ENCODE assay signal across 8 cellular contexts in genomic region chr14:76710093-76711010, GRCh38. TPM values are rescaled to one million over a fixed set of nuclear protein-coding genes. Genes with fewer than 3 reads are reported as not detected.
DNase-seq lines count a peak whose midpoint lies in the region; ATAC-seq, FAIRE-seq and TF ChIP-seq lines count a peak whose summit lies in the region.

No MANE protein-coding gene starts in this region.

- no peak overlapping the region for H3K4me2 ChIP-seq in osteoblast (ENCODE audit: insufficient read depth, low read length)

- H3K9me3 ChIP-seq in osteoblast (ENCODE audit: low read depth, low read length) = no peaks in the 10 kb centered on the region

- in situ Hi-C loops in ACHN (cut with HindIII; ENCODE audit: low pct_ligation_motif_present, low pct_unique_long_range_greater_than_20kb, low sequenced_read_pairs) = loop anchor here (25.0 kb wide), 1 partner anchor 377 kb away; the partner anchor contains the start of gene CIPC

- FAIRE-seq in G401.6 (lab: Jason Lieb, UNC) (peak; percentile 70), TTC549 (lab: Jason Lieb, UNC) (peak; percentile 68), H54 (lab: Jason Lieb, UNC) (no peak)

- TF ChIP-seq POLR2A in H54 (IDR thresholded peaks at IDR 0.05; ENCODE audit: low read depth, low read length) = no peak

- H2AFZ ChIP-seq in osteoblast (ENCODE audit: low read length) = no peak overlapping the region

- H3K4me3 ChIP-seq in fibroblast of the aortic adventitia (ENCODE audit: low read depth, low read length) = no peak overlapping the region
- no peak overlapping the region for H3K4me3 ChIP-seq in osteoblast (ENCODE audit: insufficient read depth, low read length)

- DNase-seq in ACHN (peak; percentile 44), NCI-H146 treated with DMSO at 0.1 percent for 48 hours (lab: John Stamatoyannopoulos, UW; ENCODE audit: unreplicated experiment) (peak; percentile 15), fibroblast of the aortic adventitia (ENCODE audit: low read depth) (peak; percentile 70), osteoblast (ENCODE audit: insufficient read length, low spot score, missing footprints) (peak; percentile 89), H54 (ENCODE audit: insufficient read length, low spot score) (no peak)

- no peak for ATAC-seq in HG02981 (IDR thresholded peaks at IDR 0.05; ENCODE audit: unreplicated experiment)

- peak; percentile 79 for TF ChIP-seq CTCF in fibroblast of the aortic adventitia (IDR thresholded peaks at IDR 0.05; ENCODE audit: insufficient read depth, low read length)
- peak; percentile 79 for TF ChIP-seq CTCF in osteoblast (IDR thresholded peaks at IDR 0.05; ENCODE audit: extremely low read depth, low read depth, low read length)

- H3K4me1 ChIP-seq in osteoblast (ENCODE audit: insufficient read depth, low read length) = no peaks in the 10 kb centered on the region

- H3K79me2 ChIP-seq in osteoblast (ENCODE audit: insufficient read depth, low read length) = no peaks in the 10 kb centered on the region

- H4K20me1 ChIP-seq in osteoblast (ENCODE audit: insufficient read depth, low read length) = no peaks in the 10 kb centered on the region

- H3K36me3 ChIP-seq in osteoblast (ENCODE audit: insufficient read depth, low read length) = no peaks in the 10 kb centered on the region

- H3K27ac ChIP-seq in osteoblast (ENCODE audit: low read depth, low read length) = no peak overlapping the region

- peaks cover 22% of the 10 kb centered on the region for H3K27me3 ChIP-seq in osteoblast (ENCODE audit: insufficient read depth, low read length)

RNA-seq across cellular contexts. Expression of gene VASH1, which starts 50.9 kb away (rescaled TPM):
- total RNA-seq in fibroblast of the aortic adventitia (ENCODE audit: low replicate concordance) (4.4 and 12.7 TPM in 2 replicates), osteoblast (4.0 and 5.6 TPM in 2 replicates)
